ENCODE assay signal across 26 cellular contexts in the genomic region with DNA sequence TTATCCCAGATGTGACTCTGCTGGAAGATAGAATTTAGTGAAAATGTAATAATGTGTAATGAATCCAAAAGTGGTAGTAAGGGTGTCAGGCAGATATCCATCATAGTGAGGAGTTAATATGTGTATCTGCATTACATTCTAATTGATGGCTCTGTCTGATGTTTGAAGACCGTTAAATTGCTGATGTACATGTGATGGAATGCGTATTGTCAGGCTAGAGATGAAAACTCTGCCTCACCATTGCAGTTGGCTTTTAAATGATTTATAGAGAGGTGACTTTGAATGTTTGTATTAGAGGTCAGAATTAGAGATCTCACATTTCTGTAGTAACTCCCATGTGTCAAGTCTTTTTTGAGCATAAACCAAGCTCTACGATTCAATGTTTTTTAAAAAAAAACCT.
"Had no signal": no experiment of that assay in that cellular context is flagged by ENCODE, and none has a peak within 500 bp of the region (broad histone marks: within the 10 kb centered on the region; RNA-seq: fewer than 3 reads in every experiment).

No MANE protein-coding gene starts in this region.

- H3K9me3 Mint-ChIP-seq: activated CD4-positive, alpha-beta memory T cell treated with anti-CD3 and anti-CD28 coated beads for 36 hours; activated CD4-positive, alpha-beta T cell treated with anti-CD3 and anti-CD28 coated beads, Interleukin-2, amount 10 ng/mL, durations not matched to agents 7 days and 5 days; activated naive CD8-positive, alpha-beta T cell treated with anti-CD3 and anti-CD28 coated beads, Interleukin-2, amount 50 U/mL, for 24 hours; WTC11 had no signal

- H3K27me3 ChIP-seq: brain microvascular endothelial cell, cardiac muscle cell, Peyer's patch had no signal

- H3K27ac ChIP-seq: brain microvascular endothelial cell, cardiac muscle cell, Peyer's patch, RWPE1 had no signal

- H3K36me3 Mint-ChIP-seq: activated CD4-positive, alpha-beta memory T cell treated with anti-CD3 and anti-CD28 coated beads for 36 hours; activated naive CD4-positive, alpha-beta T cell treated with anti-CD3 and anti-CD28 coated beads, Interleukin-2, amount 50 U/mL, for 72 hours; WTC11 had no signal

- H3K36me3 ChIP-seq: brain microvascular endothelial cell, cardiac muscle cell, Peyer's patch had no signal

- H3K9me3 ChIP-seq: Peyer's patch had no signal

- H3K27me3 Mint-ChIP-seq: activated CD4-positive, alpha-beta memory T cell treated with anti-CD3 and anti-CD28 coated beads for 36 hours; activated CD4-positive, alpha-beta T cell treated with anti-CD3 and anti-CD28 coated beads, Interleukin-2, amount 10 ng/mL, durations not matched to agents 7 days and 5 days; activated naive CD8-positive, alpha-beta T cell treated with anti-CD3 and anti-CD28 coated beads, Interleukin-2, amount 50 U/mL, for 24 hours; T-helper 17 cell had no signal

- H3K27ac Mint-ChIP-seq: activated CD4-positive, alpha-beta memory T cell treated with anti-CD3 and anti-CD28 coated beads for 36 hours; activated CD4-positive, alpha-beta T cell treated with anti-CD3 and anti-CD28 coated beads, Interleukin-2, amount 10 ng/mL, durations not matched to agents 7 days and 5 days; activated naive CD4-positive, alpha-beta T cell treated with anti-CD3 and anti-CD28 coated beads, Interleukin-2, amount 50 U/mL, for 72 hours; activated naive CD8-positive, alpha-beta T cell treated with anti-CD3 and anti-CD28 coated beads, Interleukin-2, amount 50 U/mL, for 24 hours; T-helper 17 cell; WTC11 had no signal

- DNase-seq: activated CD4-positive, alpha-beta memory T cell treated with anti-CD3 and anti-CD28 coated beads for 36 hours; activated CD4-positive, alpha-beta T cell treated with anti-CD3 and anti-CD28 coated beads, Interleukin-2, amount 10 ng/mL, durations not matched to agents 7 days and 5 days; activated CD4-positive, CD25-positive, alpha-beta regulatory T cell treated with anti-CD3 and anti-CD28 coated beads, Interleukin-2, amount 50 U/mL, for 72 hours; activated CD8-positive, alpha-beta memory T cell treated with anti-CD3 and anti-CD28 coated beads for 24 hours; activated effector memory CD4-positive, alpha-beta T cell treated with anti-CD3 and anti-CD28 coated beads, Interleukin-2, amount 50 U/mL, for 16 hours; activated naive CD4-positive, alpha-beta T cell treated with Interleukin-2 at 50 U/mL for 16 hours; activated naive CD8-positive, alpha-beta T cell treated with anti-CD3 and anti-CD28 coated beads, Interleukin-2, amount 50 U/mL, for 24 hours; activated T-cell treated with anti-CD3 and anti-CD28 coated beads, Interleukin-2, amount 50 U/mL, for 4 hours; amniotic stem cell; brain microvascular endothelial cell; cerebellar nuclear complex; NCI-H1048; NCI-H146; NCI-H187 treated with DMSO at 0.1 percent for 48 hours; NCI-H2081 treated with DMSO at 0.1 percent for 48 hours; NCI-H526; NK-92 treated with Interleukin-12 subunit alpha and Interleukin-12 subunit beta, amount 100 ng/mL, for 24 hours; OCI-M1; Peyer's patch; Right ventricle myocardium superior; T-helper 17 cell; T-helper 9 cell had no signal

- H3K4me1 ChIP-seq: Peyer's patch had no signal

- H3K4me3 ChIP-seq: cardiac muscle cell, Peyer's patch had no signal

- H3K4me1 Mint-ChIP-seq: activated CD4-positive, alpha-beta T cell treated with anti-CD3 and anti-CD28 coated beads, Interleukin-2, amount 10 ng/mL, durations not matched to agents 7 days and 5 days; activated naive CD8-positive, alpha-beta T cell treated with anti-CD3 and anti-CD28 coated beads, Interleukin-2, amount 50 U/mL, for 24 hours; T-helper 17 cell; WTC11 had no signal

- H3K4me3 Mint-ChIP-seq: activated CD4-positive, alpha-beta memory T cell treated with anti-CD3 and anti-CD28 coated beads for 36 hours; activated CD4-positive, alpha-beta T cell treated with anti-CD3 and anti-CD28 coated beads, Interleukin-2, amount 10 ng/mL, durations not matched to agents 7 days and 5 days; activated naive CD8-positive, alpha-beta T cell treated with anti-CD3 and anti-CD28 coated beads, Interleukin-2, amount 50 U/mL, for 24 hours; activated T-cell treated with anti-CD3 and anti-CD28 coated beads, Interleukin-2, amount 50 U/mL, for 4 hours; T-helper 17 cell; WTC11 had no signal

- ATAC-seq: activated naive CD4-positive, alpha-beta T cell treated with anti-CD3 and anti-CD28 coated beads, Interleukin-2, amount 50 U/mL, for 72 hours; activated naive CD8-positive, alpha-beta T cell treated with anti-CD3 and anti-CD28 coated beads, Interleukin-2, amount 50 U/mL, for 24 hours; activated T-cell treated with anti-CD3 and anti-CD28 coated beads, Interleukin-2, amount 50 U/mL, for 4 hours; T-helper 17 cell; WTC11 had no signal
